In genomic region chr10:78664929-78665525, GRCh38 we compare ENCODE assay signal across 10 cellular contexts.
DNase-seq lines count a peak whose midpoint lies in the region; ATAC-seq and TF ChIP-seq lines count a peak whose summit lies in the region.
"Had no signal": no experiment of that assay in that cellular context is flagged by ENCODE, and none has a peak within 500 bp of the region (broad histone marks: within the 10 kb centered on the region; RNA-seq: fewer than 3 reads in every experiment).

No MANE protein-coding gene starts in this region.

- peak; percentile 25 for TF ChIP-seq CTCF in CD8-positive, alpha-beta T cell (IDR thresholded peaks at IDR 0.05)
- TF ChIP-seq CTCF in HFFc6 (IDR thresholded peaks at IDR 0.05) (peak; percentile 91), left lung (IDR thresholded peaks at IDR 0.05) (peak; percentile 34 to 55)

- no peak overlapping the region for H3K27ac Mint-ChIP-seq in CD8-positive, alpha-beta T cell
- no peak overlapping the region for H3K27ac Mint-ChIP-seq in HFFc6
- H3K27ac Mint-ChIP-seq: stimulated activated naive CD8-positive, alpha-beta T cell treated with anti-CD3 and anti-CD28 coated beads, Interleukin-15, Interleukin-2, amounts not matched to agents 100 ng/mL and 50 ng/mL, for 24 hours; T-helper 17 cell had no signal

- CTCF ChIA-PET in CD8-positive, alpha-beta T cell (lab: Charles Lee), result interaction anchor here (0.7 to 3.0 kb wide), 6 partner anchors 18 to 538 kb away, joined by 3 to 19 read pairs (median 3); no protein-coding TSS in a partner anchor

- no peaks in the 10 kb centered on the region for H3K4me1 Mint-ChIP-seq in CD8-positive, alpha-beta T cell (ENCODE audit: low read depth)
- no peaks in the 10 kb centered on the region for H3K4me1 Mint-ChIP-seq in HFFc6 (ENCODE audit: low read depth)
- H3K4me1 Mint-ChIP-seq: T-helper 17 cell had no signal

- no peak for ATAC-seq in CD8-positive, alpha-beta T cell
- ATAC-seq in left lung (peak; percentile 76), GM19023 (IDR thresholded peaks at IDR 0.05; ENCODE audit: unreplicated experiment) (no peak)
- ATAC-seq: T-helper 17 cell had no signal

- no peak overlapping the region for H3K27ac ChIP-seq in CD8-positive, alpha-beta T cell (ENCODE audit: low read depth, low read length)
- no peak overlapping the region for H3K27ac ChIP-seq in left lung

- no peaks in the 10 kb centered on the region for H3K4me1 ChIP-seq in CD8-positive, alpha-beta T cell (ENCODE audit: insufficient read depth, low read length)
- H3K4me1 ChIP-seq in adipocyte (ENCODE audit: control insufficient read depth, insufficient read depth, low read length) (peaks cover 14% of the 10 kb centered on the region), left lung (no peaks in the 10 kb centered on the region)

- no peaks in the 10 kb centered on the region for H3K9me3 ChIP-seq in CD8-positive, alpha-beta T cell (ENCODE audit: low read length)
- H3K9me3 ChIP-seq in adipocyte (ENCODE audit: control insufficient read depth, low read length) (peaks cover 17% of the 10 kb centered on the region), left lung (peaks cover 0 to 13% of the 10 kb centered on the region in 2 donors)

- DNase-seq in CD8-positive, alpha-beta T cell, result no peak
- DNase-seq in HFFc6, result peak; percentile 47
- peak; percentile 4 for DNase-seq in adipocyte (ENCODE audit: low read depth)
- DNase-seq in left lung, result no peak
- no peak for DNase-seq in NCI-H345 (lab: John Stamatoyannopoulos, UW)
- DNase-seq in iPS-NIHi11 (ENCODE audit: low spot score), result no peak
- no peak for DNase-seq in RPMI8226
- DNase-seq: T-helper 17 cell had no signal

- no peaks in the 10 kb centered on the region for H3K36me3 Mint-ChIP-seq in CD8-positive, alpha-beta T cell
- H3K36me3 Mint-ChIP-seq in HFFc6 (ENCODE audit: low read depth), result peaks cover 6% of the 10 kb centered on the region; the same call in 1 of the 2 replicates

- H3K9ac ChIP-seq in adipocyte (ENCODE audit: low read length), result no peak overlapping the region

- peaks cover 32% of the 10 kb centered on the region for H3K27me3 Mint-ChIP-seq in CD8-positive, alpha-beta T cell (ENCODE audit: low read depth)
- H3K27me3 Mint-ChIP-seq in HFFc6 (ENCODE audit: insufficient read depth), result peaks cover 29% of the 10 kb centered on the region

- no peaks in the 10 kb centered on the region for H3K36me3 ChIP-seq in CD8-positive, alpha-beta T cell (ENCODE audit: insufficient read depth, low read length)
- H3K36me3 ChIP-seq in adipocyte (ENCODE audit: control insufficient read depth, insufficient read depth, low read length, severe bottlenecking), result no peaks in the 10 kb centered on the region
- no peaks in the 10 kb centered on the region for H3K36me3 ChIP-seq in left lung

- peaks cover 5% of the 10 kb centered on the region for H3K9me3 Mint-ChIP-seq in CD8-positive, alpha-beta T cell
- H3K9me3 Mint-ChIP-seq in HFFc6, result no peaks in the 10 kb centered on the region

- H3K4me3 ChIP-seq in CD8-positive, alpha-beta T cell (ENCODE audit: low read depth, low read length), result no peak overlapping the region
- H3K4me3 ChIP-seq in adipocyte (ENCODE audit: low read length), result no peak overlapping the region
- H3K4me3 ChIP-seq in left lung, result no peak overlapping the region

- POLR2A ChIA-PET in CD8-positive, alpha-beta T cell (lab: Charles Lee), result no interaction called here

- no peaks in the 10 kb centered on the region for H3K27me3 ChIP-seq in CD8-positive, alpha-beta T cell (ENCODE audit: insufficient read depth, low read length)
- H3K27me3 ChIP-seq in adipocyte (replicated peaks; ENCODE audit: control insufficient read depth, insufficient read depth, low read length), result no peaks in the 10 kb centered on the region
- H3K27me3 ChIP-seq in left lung, result no peaks in the 10 kb centered on the region

- intact Hi-C loops in CD8-positive, alpha-beta T cell (cut with DNase I, micrococcal nuclease), result loop anchor here in 1 of 2 experiments (2.0 kb wide), 1 partner anchor 530 kb away; no protein-coding TSS in a partner anchor
- intact Hi-C loops in left lung (cut with DNase I), result no loop called here

- H3K4me3 Mint-ChIP-seq in CD8-positive, alpha-beta T cell, result no peak overlapping the region
- H3K4me3 Mint-ChIP-seq in HFFc6, result no peak overlapping the region
- H3K4me3 Mint-ChIP-seq: stimulated activated naive CD8-positive, alpha-beta T cell treated with anti-CD3 and anti-CD28 coated beads, Interleukin-15, Interleukin-2, amounts not matched to agents 100 ng/mL and 50 ng/mL, for 24 hours; T-helper 17 cell had no signal

Comparison
In these comparisons a context has a peak if more than half of its experiments do, and no peak if none do; other contexts are left out.
1. DNase-seq: peak in HFFc6 (single experiment) and adipocyte (single experiment); none in CD8-positive, alpha-beta T cell (0 of 7), left lung (0 of 2), NCI-H345 (single experiment), iPS-NIHi11 (single experiment) and RPMI8226 (single experiment).
2. CTCF ChIP-seq: peak in every context shown above with its lines; median percentile 91 in HFFc6; 44 in left lung; 25 in CD8-positive, alpha-beta T cell.